1 cellular context compared by ENCODE assay signal in the genomic region with DNA sequence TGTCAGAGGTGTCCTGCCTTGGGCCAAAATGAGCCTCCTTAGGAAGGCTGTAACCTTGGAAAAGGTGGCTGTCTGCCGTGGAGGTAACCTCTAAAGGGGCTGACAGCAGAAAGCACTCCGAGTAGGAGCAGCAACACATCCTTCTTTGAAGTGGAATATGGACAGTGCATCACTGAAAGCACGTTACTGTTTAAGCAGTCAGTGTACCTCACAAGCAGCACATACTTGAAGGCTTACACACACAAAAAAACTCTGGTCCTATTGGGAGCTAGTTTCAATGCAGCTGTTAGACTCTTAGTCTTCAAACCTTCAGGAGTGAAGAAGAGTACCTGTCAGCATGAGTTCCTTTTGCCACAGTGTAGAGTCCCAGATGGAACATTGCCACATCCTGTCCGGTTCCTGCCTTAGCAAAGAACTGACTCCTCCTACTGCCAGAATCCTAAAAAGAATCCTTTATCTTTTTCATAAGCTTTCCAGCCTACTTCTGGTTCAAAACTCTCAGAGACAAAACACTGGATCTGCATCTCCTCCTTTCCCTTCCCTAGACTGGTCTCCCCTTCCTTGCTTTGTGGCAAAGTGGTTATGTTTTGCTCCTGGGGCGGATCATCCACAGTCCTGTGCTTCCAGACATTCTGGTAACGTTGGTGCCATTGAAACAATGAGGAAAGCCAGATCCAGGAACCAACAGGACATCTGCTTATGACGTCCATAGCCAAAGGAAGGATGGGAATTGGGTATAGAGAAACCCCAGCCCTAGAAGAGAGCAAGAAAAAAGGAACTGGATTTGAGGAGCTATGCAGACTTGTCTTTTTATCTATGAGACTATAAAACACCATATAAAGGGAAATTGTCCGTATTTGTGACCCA.
TF ChIP-seq lines count a peak whose summit lies in the region.

No MANE protein-coding gene starts in this region.

TF ChIP-seq in IMR-90, 13 proteins besides CTCF, POLR2A, EP300 and RAD21 (continued from another document):
- no peak for TF ChIP-seq NFE2L2 (IDR thresholded peaks at IDR 0.05; ENCODE audit: low read depth, low read length)
- TF ChIP-seq, protein P1, sequence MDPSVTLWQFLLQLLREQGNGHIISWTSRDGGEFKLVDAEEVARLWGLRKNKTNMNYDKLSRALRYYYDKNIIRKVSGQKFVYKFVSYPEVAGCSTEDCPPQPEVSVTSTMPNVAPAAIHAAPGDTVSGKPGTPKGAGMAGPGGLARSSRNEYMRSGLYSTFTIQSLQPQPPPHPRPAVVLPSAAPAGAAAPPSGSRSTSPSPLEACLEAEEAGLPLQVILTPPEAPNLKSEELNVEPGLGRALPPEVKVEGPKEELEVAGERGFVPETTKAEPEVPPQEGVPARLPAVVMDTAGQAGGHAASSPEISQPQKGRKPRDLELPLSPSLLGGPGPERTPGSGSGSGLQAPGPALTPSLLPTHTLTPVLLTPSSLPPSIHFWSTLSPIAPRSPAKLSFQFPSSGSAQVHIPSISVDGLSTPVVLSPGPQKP (IDR thresholded peaks at IDR 0.05; ENCODE audit: borderline replicate concordance, low read depth, low read length), result no peak
- TF ChIP-seq, protein P2, sequence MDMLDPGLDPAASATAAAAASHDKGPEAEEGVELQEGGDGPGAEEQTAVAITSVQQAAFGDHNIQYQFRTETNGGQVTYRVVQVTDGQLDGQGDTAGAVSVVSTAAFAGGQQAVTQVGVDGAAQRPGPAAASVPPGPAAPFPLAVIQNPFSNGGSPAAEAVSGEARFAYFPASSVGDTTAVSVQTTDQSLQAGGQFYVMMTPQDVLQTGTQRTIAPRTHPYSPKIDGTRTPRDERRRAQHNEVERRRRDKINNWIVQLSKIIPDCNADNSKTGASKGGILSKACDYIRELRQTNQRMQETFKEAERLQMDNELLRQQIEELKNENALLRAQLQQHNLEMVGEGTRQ (IDR thresholded peaks at IDR 0.05; ENCODE audit: low read depth, low read length), result no peak
- TF ChIP-seq MAZ (IDR thresholded peaks at IDR 0.05; ENCODE audit: borderline replicate concordance, low read depth, low read length), result no peak
- no peak for TF ChIP-seq SMC3 (IDR thresholded peaks at IDR 0.05; ENCODE audit: low read depth, low read length)
- TF ChIP-seq FOS (IDR thresholded peaks at IDR 0.05; ENCODE audit: low read depth, low read length), result no peak
TF ChIP-seq in IMR-90: peak in this region for 0.
